In genomic region chr10:125547010-125547650, GRCh38 we compare ENCODE assay signal across 19 cellular contexts.
"Had no signal": no experiment of that assay in that cellular context is flagged by ENCODE, and none has a peak within 500 bp of the region (broad histone marks: within the 10 kb centered on the region; RNA-seq: fewer than 3 reads in every experiment).

No MANE protein-coding gene starts in this region.

- DNase-seq: IMR-90, Karpas-422, KG1, MG63, NCI-H1092 treated with DMSO at 0.1 percent for 48 hours, NCI-H1436, NCI-H187, NCI-H2029, NCI-H2081 treated with DMSO at 0.1 percent for 48 hours, NCI-H2171, NCI-H226, NCI-H446, NCI-H510A, NCI-H524 treated with DMSO at 0.1 percent for 48 hours, NCI-H69, NCI-H774, PC-3, SHP77 had no signal

- H3K27ac ChIP-seq: RWPE1 had no signal

- H3K9me3 ChIP-seq: MG63 had no signal

- H3K36me3 ChIP-seq: MG63 had no signal

- H3K4me3 ChIP-seq: MG63 had no signal

- H3K27me3 ChIP-seq: MG63 had no signal
